In genomic region chr1:7783178-7783711, GRCh38 we compare ENCODE assay signal across 8 cellular contexts. TPM values are rescaled to one million over a fixed set of nuclear protein-coding genes. Genes with fewer than 3 reads are reported as not detected.
DNase-seq lines count a peak whose midpoint lies in the region; ATAC-seq and TF ChIP-seq lines count a peak whose summit lies in the region.

No MANE protein-coding gene starts in this region.

- intact Hi-C loops in mammary epithelial cell (cut with micrococcal nuclease) = no loop called here

- peaks cover 29 to 34% of the 10 kb centered on the region in 2 donors for H3K4me1 Mint-ChIP-seq in immature natural killer cell

- no peaks in the 10 kb centered on the region for H3K27me3 ChIP-seq in mammary epithelial cell (ENCODE audit: insufficient read depth, low read length)
- no peaks in the 10 kb centered on the region for H3K27me3 ChIP-seq in skeletal muscle satellite cell (ENCODE audit: control insufficient read depth, insufficient read depth, low read length)

- H3K36me3 ChIP-seq in mammary epithelial cell (ENCODE audit: insufficient read depth, low read length) (peaks cover 9% of the 10 kb centered on the region), skeletal muscle satellite cell (ENCODE audit: insufficient read depth, low read length) (peaks cover 23% of the 10 kb centered on the region)

- H3K9ac ChIP-seq in mammary epithelial cell (ENCODE audit: insufficient read depth, low read length) (peak overlapping the region; percentile 38), skeletal muscle satellite cell (ENCODE audit: low read depth, low read length) (peak overlapping the region; percentile 62)

- BruUV-seq in mammary epithelial cell (replicated peaks; lab: Mats Ljungman, UMichigan) = no TSS peak

- ATAC-seq in HG03342 (IDR thresholded peaks at IDR 0.05; ENCODE audit: unreplicated experiment) = no peak
- ATAC-seq in GM19035 (IDR thresholded peaks at IDR 0.05; ENCODE audit: unreplicated experiment) = no peak

- H3K9me3 ChIP-seq in mammary epithelial cell (replicated peaks; ENCODE audit: insufficient read depth, low read length) (no peaks in the 10 kb centered on the region), skeletal muscle satellite cell (replicated peaks; ENCODE audit: low read length) (no peaks in the 10 kb centered on the region)

- CTCF ChIA-PET in RWPE1 (lab: Yijun Ruan, JAX) (interaction anchor here (0.7 kb wide), 1 partner anchor 117 kb away, joined by 3 read pairs; no protein-coding TSS in a partner anchor), mammary epithelial cell (lab: Charles Lee; ENCODE audit: low non-redundant PET) (no interaction called here)

- H3K27ac ChIP-seq in RWPE1 = peak overlapping the region; percentile 88
- no peak overlapping the region for H3K27ac ChIP-seq in mammary epithelial cell (ENCODE audit: insufficient read depth, low read depth, low read length)

- H3K79me2 ChIP-seq in mammary epithelial cell (ENCODE audit: insufficient read depth, low read length) = no peaks in the 10 kb centered on the region

- H3K36me3 Mint-ChIP-seq in immature natural killer cell = peaks cover 8 to 17% (median 10%) of the 10 kb centered on the region in 3 donors

- H3K4me3 Mint-ChIP-seq in immature natural killer cell = peak overlapping the region; percentile 66 to 85 (median 76)

- whole genome bisulfite sequencing in mammary epithelial cell (ENCODE audit: low coverage, missing lambda C conversion rate) = 5% methylated on average over 3 of the region's 34 CpGs

- dilution Hi-C loops in mammary epithelial cell (cut with HindIII; ENCODE audit: low sequenced_read_pairs) = no loop called here

- H3K4me2 ChIP-seq in mammary epithelial cell (ENCODE audit: insufficient read depth, low read depth, low read length) = peak overlapping the region; percentile 75
- peak overlapping the region; percentile 96 for H3K4me2 ChIP-seq in skeletal muscle satellite cell (ENCODE audit: low read length)

- TF ChIP-seq CTCF in RWPE1 (conservative IDR thresholded peaks at IDR 0.05; ENCODE audit: low read depth) = no peak
- no peak for TF ChIP-seq CTCF in mammary epithelial cell (conservative IDR thresholded peaks at IDR 0.05 in 1 of 2, IDR thresholded peaks at IDR 0.05 in 1 of 2; ENCODE audit: extremely low read depth in 1 of 2, insufficient read depth in 1 of 2, low read depth in 1 of 2, low read length in 2 of 2)

- H3K9me3 Mint-ChIP-seq in immature natural killer cell = no peaks in the 10 kb centered on the region

- peak overlapping the region; percentile 42 to 93 (median 76) for H3K27ac Mint-ChIP-seq in immature natural killer cell

- peak; percentile 65 for DNase-seq in DMS 273 treated with DMSO at 0.1 percent for 48 hours (lab: John Stamatoyannopoulos, UW)
- peak; percentile 70 for DNase-seq in HT1080 (ENCODE audit: low read depth)
- DNase-seq in RWPE1 (ENCODE audit: low spot score) = peak; percentile 71
- DNase-seq in mammary epithelial cell = peak; percentile 27
- no peak for DNase-seq in immature natural killer cell

- peaks cover 13% of the 10 kb centered on the region for H3K4me1 ChIP-seq in mammary epithelial cell (ENCODE audit: insufficient read depth, low read length)
- peaks cover 12% of the 10 kb centered on the region for H3K4me1 ChIP-seq in skeletal muscle satellite cell (ENCODE audit: control insufficient read depth, insufficient read depth, low read length)

- POLR2A ChIA-PET in RWPE1 (lab: Yijun Ruan, JAX; ENCODE audit: low non-redundant PET) = interaction anchor here (0.6 kb wide), 1 partner anchor 178 kb away, joined by 3 read pairs; no protein-coding TSS in a partner anchor

- H3K27me3 Mint-ChIP-seq in immature natural killer cell (ENCODE audit: low read depth in 3 of 3) = peaks cover 0 to 5% (median 0%) of the 10 kb centered on the region in 3 donors

- H3K4me3 ChIP-seq in mammary epithelial cell (replicated peaks in 1 of 3; ENCODE audit: insufficient read depth in 1 of 3, low read depth in 2 of 3, low read length in 3 of 3) (peak overlapping the region; percentile 47 to 62 (median 60)), skeletal muscle satellite cell (ENCODE audit: low read length) (peak overlapping the region; percentile 71)

- in situ Hi-C loops in mammary epithelial cell (cut with MboI; ENCODE audit: low sequenced_read_pairs in 2 of 2) = no loop called here

- no peaks in the 10 kb centered on the region for H4K20me1 ChIP-seq in mammary epithelial cell (ENCODE audit: insufficient read depth, low read length)

- peak overlapping the region; percentile 82 for H2AFZ ChIP-seq in mammary epithelial cell (ENCODE audit: low read depth, low read length)

RNA-seq across cellular contexts. Expression of gene PER3, which starts 0.8 kb away (rescaled TPM):
- total RNA-seq in HT1080 (2014; rRNA removed; shearing (Covaris generic)) = 2.7 and 3.6 TPM in 2 replicates
- 6.3 and 8.2 TPM in 2 replicates for polyA plus RNA-seq in HT1080 (2015; cell fraction: cytosol; rRNA removed)
- polyA plus RNA-seq in HT1080 (2015; cell fraction: nucleus; rRNA removed) = 12.8 and 16.0 TPM in 2 replicates
- 1 to 10 TPM; 3.7 to 6.4 TPM for total RNA-seq in mammary epithelial cell
- polyA plus RNA-seq in mammary epithelial cell (5.1 TPM), immature natural killer cell (1 to 10 TPM; 1.7 to 4.7 (median 3.5) TPM)
- polyA minus RNA-seq in mammary epithelial cell = 3.6 TPM
- total RNA-seq in skeletal muscle satellite cell (2012; rRNA removed) = 2.0 and 2.4 TPM in 2 replicates

RNA-seq across cellular contexts. Expression of gene VAMP3, which starts 12.1 kb away (rescaled TPM):
- total RNA-seq in HT1080 (2014; rRNA removed; shearing (Covaris generic)) = 66.6 and 81.3 TPM in 2 replicates
- 110 and 144 TPM in 2 replicates for polyA plus RNA-seq in HT1080 (2015; cell fraction: cytosol; rRNA removed)
- polyA plus RNA-seq in HT1080 (2015; cell fraction: nucleus; rRNA removed) = 59.0 and 77.6 TPM in 2 replicates
- total RNA-seq in mammary epithelial cell = 100 to 1,000 TPM; 110 to 115 TPM
- polyA plus RNA-seq in mammary epithelial cell (96.6 TPM), immature natural killer cell (10 to 100 TPM; 42.1 to 57.9 (median 51.5) TPM)
- polyA minus RNA-seq in mammary epithelial cell = 188 TPM
- 81.6 and 87.2 TPM in 2 replicates for total RNA-seq in skeletal muscle satellite cell (2012; rRNA removed)

Comparison
In these comparisons a context has a peak if more than half of its experiments do, and no peak if none do; other contexts are left out.
1. DNase-seq: peak in DMS 273 treated with DMSO at 0.1 percent for 48 hours (single experiment), HT1080 (single experiment), RWPE1 (single experiment) and mammary epithelial cell (single experiment); none in immature natural killer cell (0 of 3).